ENCODE assay signal across 9 cellular contexts in genomic region chr19:3785464-3785937, GRCh38. TPM values are rescaled to one million over a fixed set of nuclear protein-coding genes. Genes with fewer than 3 reads are reported as not detected.
DNase-seq lines count a peak whose midpoint lies in the region; ATAC-seq and TF ChIP-seq lines count a peak whose summit lies in the region.
"Had no signal": no experiment of that assay in that cellular context is flagged by ENCODE, and none has a peak within 500 bp of the region (broad histone marks: within the 10 kb centered on the region; RNA-seq: fewer than 3 reads in every experiment).

No MANE protein-coding gene starts in this region.

- peaks cover 11 to 13% of the 10 kb centered on the region in 2 donors for H3K36me3 Mint-ChIP-seq in activated T-cell treated with anti-CD3 and anti-CD28 coated beads, Interleukin-2, amount 50 U/mL, for 72 hours (ENCODE audit: insufficient read depth in 2 of 2)
- peaks cover 29% of the 10 kb centered on the region for H3K36me3 Mint-ChIP-seq in stimulated activated naive CD8-positive, alpha-beta T cell treated with anti-CD3 and anti-CD28 coated beads, Interleukin-15, Interleukin-2, amounts not matched to agents 100 ng/mL and 50 ng/mL, for 24 hours (ENCODE audit: low read depth)

- peak overlapping the region; percentile 76 to 82 for H3K4me3 Mint-ChIP-seq in activated T-cell treated with anti-CD3 and anti-CD28 coated beads, Interleukin-2, amount 50 U/mL, for 72 hours
- peak overlapping the region; percentile 84 for H3K4me3 Mint-ChIP-seq in stimulated activated naive CD8-positive, alpha-beta T cell treated with anti-CD3 and anti-CD28 coated beads, Interleukin-15, Interleukin-2, amounts not matched to agents 100 ng/mL and 50 ng/mL, for 24 hours

- 1 to 2% methylated on average over 18 to 24 of the region's 47 CpGs for WGBS in lower leg skin, 2 donors

- peaks cover 15% of the 10 kb centered on the region for H3K4me1 Mint-ChIP-seq in activated T-cell treated with anti-CD3 and anti-CD28 coated beads, Interleukin-2, amount 50 U/mL, for 72 hours (ENCODE audit: low read depth)
- H3K4me1 Mint-ChIP-seq in stimulated activated naive CD8-positive, alpha-beta T cell treated with anti-CD3 and anti-CD28 coated beads, Interleukin-15, Interleukin-2, amounts not matched to agents 100 ng/mL and 50 ng/mL, for 24 hours (ENCODE audit: low read depth): peaks cover 21% of the 10 kb centered on the region

- peak; percentile 31 to 39 for ATAC-seq in activated T-cell treated with anti-CD3 and anti-CD28 coated beads, Interleukin-2, amount 50 U/mL, for 72 hours (replicated peaks in 1 of 2)

- intact Hi-C loops in lower leg skin (cut with DNase I; ENCODE audit: low total_unique reads): no loop called here

- no peak for TF ChIP-seq CTCF in lower leg skin (IDR thresholded peaks at IDR 0.05)

- H3K27ac Mint-ChIP-seq in activated T-cell treated with anti-CD3 and anti-CD28 coated beads, Interleukin-2, amount 50 U/mL, for 72 hours: no peak overlapping the region
- peak overlapping the region; percentile 80 for H3K27ac Mint-ChIP-seq in stimulated activated naive CD8-positive, alpha-beta T cell treated with anti-CD3 and anti-CD28 coated beads, Interleukin-15, Interleukin-2, amounts not matched to agents 100 ng/mL and 50 ng/mL, for 24 hours

- H3K9me3 Mint-ChIP-seq in activated T-cell treated with anti-CD3 and anti-CD28 coated beads, Interleukin-2, amount 50 U/mL, for 72 hours: peaks cover 5 to 9% of the 10 kb centered on the region in 2 donors
- H3K9me3 Mint-ChIP-seq in stimulated activated naive CD8-positive, alpha-beta T cell treated with anti-CD3 and anti-CD28 coated beads, Interleukin-15, Interleukin-2, amounts not matched to agents 100 ng/mL and 50 ng/mL, for 24 hours: peaks cover 10% of the 10 kb centered on the region

- TF ChIP-seq POLR2A in lower leg skin (IDR thresholded peaks at IDR 0.05): no peak

- peak; percentile 33 for DNase-seq in NCI-H748 (lab: John Stamatoyannopoulos, UW; ENCODE audit: unreplicated experiment)
- DNase-seq in NCI-H748 treated with DMSO at 0.1 percent for 48 hours (lab: John Stamatoyannopoulos, UW): no peak
- DNase-seq in activated T-cell treated with anti-CD3 and anti-CD28 coated beads, Interleukin-2, amount 50 U/mL, for 72 hours: peak in 1 of 2 donors; percentile 19
- DNase-seq in lower leg skin (ENCODE audit: low spot score in 2 of 2): no peak
- DNase-seq in DMS53 treated with DMSO at 0.1 percent for 48 hours (lab: John Stamatoyannopoulos, UW; ENCODE audit: unreplicated experiment): no peak
- no peak for DNase-seq in foreskin melanocyte
- DNase-seq in NK-92 treated with Interleukin-12 subunit alpha and Interleukin-12 subunit beta, amount 100 ng/mL, for 24 hours (lab: John Stamatoyannopoulos, UW): no peak

- no peaks in the 10 kb centered on the region for H3K27me3 Mint-ChIP-seq in activated T-cell treated with anti-CD3 and anti-CD28 coated beads, Interleukin-2, amount 50 U/mL, for 72 hours (ENCODE audit: low read depth)
- no peaks in the 10 kb centered on the region for H3K27me3 Mint-ChIP-seq in stimulated activated naive CD8-positive, alpha-beta T cell treated with anti-CD3 and anti-CD28 coated beads, Interleukin-15, Interleukin-2, amounts not matched to agents 100 ng/mL and 50 ng/mL, for 24 hours

- peak overlapping the region; percentile 24 for H3K4me3 ChIP-seq in lower leg skin (ENCODE audit: low read depth, poor library complexity, severe bottlenecking)

RNA-seq across cellular contexts. Expression of gene MATK, which starts 0.7 kb away (rescaled TPM):
- 10 to 100 TPM; 15.5 to 19.2 TPM for total RNA-seq in activated T-cell treated with anti-CD3 and anti-CD28 coated beads, Interleukin-2, amount 50 U/mL, for 72 hours
- 1 to 10 TPM; 2.1 to 5.8 (median 3.3) TPM for total RNA-seq in lower leg skin

RNA-seq across cellular contexts. Expression of gene RAX2, which starts 13.5 kb away (rescaled TPM):
- total RNA-seq in activated T-cell treated with anti-CD3 and anti-CD28 coated beads, Interleukin-2, amount 50 U/mL, for 72 hours: not detected
- not detected for total RNA-seq in lower leg skin
- total RNA-seq: T-helper 2 cell treated with Interferon-gamma antibody and Interleukin-4, amounts not matched to agents 100 ng/mL and 5 ng/mL, for 36 hours had no signal

RNA-seq across cellular contexts. Expression of gene MRPL54, which starts 23.0 kb away (rescaled TPM):
- total RNA-seq in activated T-cell treated with anti-CD3 and anti-CD28 coated beads, Interleukin-2, amount 50 U/mL, for 72 hours: 10 to 100 TPM; 67.3 to 74.2 TPM
- 10 to 100 TPM; 45.0 to 72.8 (median 53.9) TPM for total RNA-seq in lower leg skin

RNA-seq across cellular contexts. Expression of gene APBA3, which starts 24.0 kb away (rescaled TPM):
- total RNA-seq in activated T-cell treated with anti-CD3 and anti-CD28 coated beads, Interleukin-2, amount 50 U/mL, for 72 hours: 10 to 100 TPM; 51.8 to 52.7 TPM
- 10 to 100 TPM; 21.8 to 34.6 (median 31.8) TPM for total RNA-seq in lower leg skin
